ENCODE assay signal across 14 cellular contexts in genomic region chr18:354456-354855, GRCh38.
"Had no signal": no experiment of that assay in that cellular context is flagged by ENCODE, and none has a peak within 500 bp of the region (broad histone marks: within the 10 kb centered on the region; RNA-seq: fewer than 3 reads in every experiment).

No MANE protein-coding gene starts in this region.

- H3K4me1 ChIP-seq: foreskin keratinocyte had no signal

- H3K9me3 ChIP-seq: ovary, thyroid gland, vagina had no signal

- H3K27me3 ChIP-seq: foreskin keratinocyte, ovary, thyroid gland, vagina had no signal

- H3K4me3 ChIP-seq: coronary artery, ovary, thyroid gland, vagina had no signal

- ATAC-seq: activated CD4-positive, alpha-beta T cell treated with anti-CD3 and anti-CD28 coated beads for 36 hours had no signal

- H3K27ac ChIP-seq: foreskin keratinocyte, ovary, thyroid gland, vagina, WERI-Rb-1 had no signal

- H3K36me3 ChIP-seq: ovary, thyroid gland, vagina, WERI-Rb-1 had no signal

- DNase-seq: activated CD4-positive, alpha-beta memory T cell treated with anti-CD3 and anti-CD28 coated beads, Interleukin-2, amount 10 ng/mL, durations not matched to agents 7 days and 5 days; activated CD4-positive, alpha-beta T cell treated with anti-CD3 and anti-CD28 coated beads for 36 hours; activated CD8-positive, alpha-beta memory T cell treated with anti-CD3 and anti-CD28 coated beads, Interleukin-2, amount 50 U/mL, for 4 hours; activated naive CD4-positive, alpha-beta T cell treated with anti-CD3 and anti-CD28 coated beads for 36 hours; caudate nucleus; effector CD8-positive, alpha-beta T cell; mesendoderm; ovary; T-helper 1 cell; thyroid gland; WERI-Rb-1 had no signal
